In genomic region chr2:233402346-233402745, GRCh38 we compare ENCODE assay signal across 19 cellular contexts. TPM values are rescaled to one million over a fixed set of nuclear protein-coding genes. Genes with fewer than 3 reads are reported as not detected.
DNase-seq lines count a peak whose midpoint lies in the region; ATAC-seq and TF ChIP-seq lines count a peak whose summit lies in the region.
"Had no signal": no experiment of that assay in that cellular context is flagged by ENCODE, and none has a peak within 500 bp of the region (broad histone marks: within the 10 kb centered on the region; RNA-seq: fewer than 3 reads in every experiment).

No MANE protein-coding gene starts in this region.

- H3K9me3 Mint-ChIP-seq in activated T-cell treated with anti-CD3 and anti-CD28 coated beads, Interleukin-2, amount 50 U/mL, for 72 hours, result no peaks in the 10 kb centered on the region
- H3K9me3 Mint-ChIP-seq in activated CD8-positive, alpha-beta T cell treated with anti-CD3 and anti-CD28 coated beads, Interleukin-2, amount 10 ng/mL, durations not matched to agents 7 days and 5 days (ENCODE audit: insufficient read depth), result no peaks in the 10 kb centered on the region

- H3K36me3 ChIP-seq in mucosa of descending colon (ENCODE audit: low read depth), result no peaks in the 10 kb centered on the region
- H3K36me3 ChIP-seq: brain microvascular endothelial cell had no signal

- POLR2A ChIA-PET in activated CD8-positive, alpha-beta T cell treated with anti-CD3 and anti-CD28 coated beads, Interleukin-2, amount 10 ng/mL, durations not matched to agents 7 days and 5 days (lab: Charles Lee), result interaction anchor here (1.4 to 1.5 kb wide), 2 partner anchors 17 kb away, joined by 3 to 5 read pairs; no protein-coding TSS in a partner anchor

- peaks cover 66% of the 10 kb centered on the region for H3K4me1 Mint-ChIP-seq in activated T-cell treated with anti-CD3 and anti-CD28 coated beads, Interleukin-2, amount 50 U/mL, for 72 hours (ENCODE audit: low read depth)
- peaks cover 70% of the 10 kb centered on the region for H3K4me1 Mint-ChIP-seq in activated CD8-positive, alpha-beta T cell treated with anti-CD3 and anti-CD28 coated beads, Interleukin-2, amount 10 ng/mL, durations not matched to agents 7 days and 5 days (ENCODE audit: low read depth)

- H3K4me1 ChIP-seq in mucosa of descending colon (ENCODE audit: low read depth), result peaks cover 9% of the 10 kb centered on the region

- DNase-seq in activated T-cell treated with anti-CD3 and anti-CD28 coated beads, Interleukin-2, amount 50 U/mL, for 72 hours, result no peak
- DNase-seq in activated T-cell treated with anti-CD3 and anti-CD28 coated beads for 4 hours (no peak), mucosa of descending colon (no peak), GM13977 (ENCODE audit: low spot score) (no peak), activated gamma-delta T cell treated with Interleukin-2 at 50 U/mL for 16 hours (no peak)
- DNase-seq in activated CD8-positive, alpha-beta T cell treated with anti-CD3 and anti-CD28 coated beads, Interleukin-2, amount 10 ng/mL, durations not matched to agents 7 days and 5 days, result no peak
- no peak for DNase-seq in stimulated activated naive CD8-positive, alpha-beta T cell treated with anti-CD3 and anti-CD28 coated beads, Interleukin-15, Interleukin-2, amounts not matched to agents 100 U/mL and 50 U/mL, for 24 hours
- DNase-seq: brain microvascular endothelial cell, DMS 273 treated with DMSO at 0.1 percent for 48 hours, midbrain, MM.1S, NCI-H1436 treated with DMSO at 0.1 percent for 48 hours, NCI-H2171, NCI-H69, SW 1271, testis had no signal

- H3K4me3 Mint-ChIP-seq in activated T-cell treated with anti-CD3 and anti-CD28 coated beads, Interleukin-2, amount 50 U/mL, for 72 hours, result no peak overlapping the region
- no peak overlapping the region for H3K4me3 Mint-ChIP-seq in activated CD8-positive, alpha-beta T cell treated with anti-CD3 and anti-CD28 coated beads, Interleukin-2, amount 10 ng/mL, durations not matched to agents 7 days and 5 days

- intact Hi-C loops in mucosa of descending colon (cut with DNase I, micrococcal nuclease), result loop anchor here in 1 of 2 donors (2.0 kb wide), 1 partner anchor 40 kb away; no protein-coding TSS in a partner anchor

- peak overlapping the region; percentile 29 for H3K27ac Mint-ChIP-seq in activated T-cell treated with anti-CD3 and anti-CD28 coated beads, Interleukin-2, amount 50 U/mL, for 72 hours
- peak overlapping the region; percentile 60 for H3K27ac Mint-ChIP-seq in activated CD8-positive, alpha-beta T cell treated with anti-CD3 and anti-CD28 coated beads, Interleukin-2, amount 10 ng/mL, durations not matched to agents 7 days and 5 days

- H3K9me3 ChIP-seq in mucosa of descending colon, result no peaks in the 10 kb centered on the region
- H3K9me3 ChIP-seq: testis had no signal

- CTCF ChIA-PET in activated CD8-positive, alpha-beta T cell treated with anti-CD3 and anti-CD28 coated beads, Interleukin-2, amount 10 ng/mL, durations not matched to agents 7 days and 5 days (lab: Charles Lee), result interaction anchor here (0.7 to 10.3 kb wide), 6 partner anchors 14 to 121 kb away, joined by 3 to 308 read pairs (median 12); no protein-coding TSS in a partner anchor

- no peaks in the 10 kb centered on the region for H3K27me3 Mint-ChIP-seq in activated T-cell treated with anti-CD3 and anti-CD28 coated beads, Interleukin-2, amount 50 U/mL, for 72 hours (ENCODE audit: low read depth)
- no peaks in the 10 kb centered on the region for H3K27me3 Mint-ChIP-seq in activated CD8-positive, alpha-beta T cell treated with anti-CD3 and anti-CD28 coated beads, Interleukin-2, amount 10 ng/mL, durations not matched to agents 7 days and 5 days (ENCODE audit: low read depth)

- H3K36me3 Mint-ChIP-seq in activated T-cell treated with anti-CD3 and anti-CD28 coated beads, Interleukin-2, amount 50 U/mL, for 72 hours (ENCODE audit: insufficient read depth in 2 of 2), result peaks cover 2 to 13% of the 10 kb centered on the region in 2 donors
- H3K36me3 Mint-ChIP-seq in activated CD8-positive, alpha-beta T cell treated with anti-CD3 and anti-CD28 coated beads, Interleukin-2, amount 10 ng/mL, durations not matched to agents 7 days and 5 days (ENCODE audit: low read depth), result peaks cover 48% of the 10 kb centered on the region

- ATAC-seq in activated T-cell treated with anti-CD3 and anti-CD28 coated beads, Interleukin-2, amount 50 U/mL, for 72 hours (replicated peaks in 1 of 2), result peak; percentile 30 to 34
- no peak for ATAC-seq in activated CD8-positive, alpha-beta T cell treated with anti-CD3 and anti-CD28 coated beads, Interleukin-2, amount 10 ng/mL, durations not matched to agents 7 days and 5 days
- ATAC-seq in mucosa of descending colon (peak; percentile 3), GM18511 (IDR thresholded peaks at IDR 0.05; ENCODE audit: unreplicated experiment) (no peak)
- ATAC-seq in stimulated activated naive CD8-positive, alpha-beta T cell treated with anti-CD3 and anti-CD28 coated beads, Interleukin-15, Interleukin-2, amounts not matched to agents 100 U/mL and 50 U/mL, for 24 hours, result peak; percentile 53
- ATAC-seq: Right ventricle myocardium inferior had no signal

- in situ Hi-C loops in GM13977 (cut with MboI; ENCODE audit: low pct_unique_long_range_greater_than_20kb, low sequenced_read_pairs, unreplicated experiment), result no loop called here

- TF ChIP-seq CTCF in mucosa of descending colon (IDR thresholded peaks at IDR 0.05), result no peak
- no peak for TF ChIP-seq CTCF in GM13977 (IDR thresholded peaks at IDR 0.05; ENCODE audit: extremely low read depth, insufficient read depth, missing control alignments)

- no peak overlapping the region for H3K4me3 ChIP-seq in mucosa of descending colon
- H3K4me3 ChIP-seq: BLaER1 treated with 17β-estradiol and CSF1 and Interleukin-3, amounts not matched to agents 10 nM and 100 nM; testis had no signal

RNA-seq across cellular contexts. Expression of gene DGKD, which starts 48.1 kb away (rescaled TPM):
- total RNA-seq in activated T-cell treated with anti-CD3 and anti-CD28 coated beads, Interleukin-2, amount 50 U/mL, for 72 hours, result 10 to 100 TPM; 78.0 to 94.4 TPM
- total RNA-seq in activated CD8-positive, alpha-beta T cell treated with anti-CD3 and anti-CD28 coated beads, Interleukin-2, amount 10 ng/mL, durations not matched to agents 7 days and 5 days, result 10 to 100 TPM; 92.1 to 94.2 TPM
- total RNA-seq in mucosa of descending colon, result 100 to 1,000 TPM in 2 of 3 donors, 10 to 100 TPM in 1; 81.8 to 159 (median 102) TPM

Comparison
In these comparisons a context has a peak if more than half of its experiments do, and no peak if none do; other contexts are left out.
1. ATAC-seq: peak in activated T-cell treated with anti-CD3 and anti-CD28 coated beads, Interleukin-2, amount 50 U/mL, for 72 hours (2 of 2), mucosa of descending colon (single experiment) and stimulated activated naive CD8-positive, alpha-beta T cell treated with anti-CD3 and anti-CD28 coated beads, Interleukin-15, Interleukin-2, amounts not matched to agents 100 U/mL and 50 U/mL, for 24 hours (single experiment); none in activated CD8-positive, alpha-beta T cell treated with anti-CD3 and anti-CD28 coated beads, Interleukin-2, amount 10 ng/mL, durations not matched to agents 7 days and 5 days (single experiment) and GM18511 (single experiment).